22 cellular contexts compared by ENCODE assay signal in genomic region chr16:28131743-28132393, GRCh38.
"Had no signal": no experiment of that assay in that cellular context is flagged by ENCODE, and none has a peak within 500 bp of the region (broad histone marks: within the 10 kb centered on the region; RNA-seq: fewer than 3 reads in every experiment).

No MANE protein-coding gene starts in this region.

- H3K27me3 ChIP-seq: breast epithelium, gastroesophageal sphincter, heart right ventricle, left lung, right lobe of liver, tibial nerve had no signal

- H3K4me1 ChIP-seq: breast epithelium, prostate gland had no signal

- ATAC-seq: activated CD8-positive, alpha-beta memory T cell treated with anti-CD3 and anti-CD28 coated beads, Interleukin-2, amount 10 ng/mL, durations not matched to agents 7 days and 5 days; activated T-helper 17 cell treated with anti-CD3 and anti-CD28 coated beads, Interleukin-2, amount 50 U/mL, for 72 hours; gastroesophageal sphincter had no signal

- H3K9me3 ChIP-seq: breast epithelium, gastroesophageal sphincter, heart right ventricle, left lung, prostate gland, right lobe of liver, tibial nerve had no signal

- H3K27ac Mint-ChIP-seq: activated CD8-positive, alpha-beta memory T cell treated with anti-CD3 and anti-CD28 coated beads, Interleukin-2, amount 10 ng/mL, durations not matched to agents 7 days and 5 days had no signal

- H3K36me3 ChIP-seq: breast epithelium had no signal

- H3K27me3 Mint-ChIP-seq: activated CD8-positive, alpha-beta memory T cell treated with anti-CD3 and anti-CD28 coated beads, Interleukin-2, amount 10 ng/mL, durations not matched to agents 7 days and 5 days; activated T-helper 17 cell treated with anti-CD3 and anti-CD28 coated beads, Interleukin-2, amount 50 U/mL, for 72 hours had no signal

- H3K4me3 Mint-ChIP-seq: activated CD8-positive, alpha-beta memory T cell treated with anti-CD3 and anti-CD28 coated beads, Interleukin-2, amount 10 ng/mL, durations not matched to agents 7 days and 5 days; activated T-helper 17 cell treated with anti-CD3 and anti-CD28 coated beads, Interleukin-2, amount 50 U/mL, for 72 hours; neural crest cell had no signal

- DNase-seq: activated CD4-positive, alpha-beta T cell treated with anti-CD3 and anti-CD28 coated beads for 1 hour; activated CD4-positive, alpha-beta T cell treated with anti-CD3 and anti-CD28 coated beads, Interleukin-2, amount 50 U/mL, for 48 hours; activated CD8-positive, alpha-beta memory T cell treated with anti-CD3 and anti-CD28 coated beads, Interleukin-2, amount 10 ng/mL, durations not matched to agents 7 days and 5 days; activated naive CD4-positive, alpha-beta T cell treated with Interleukin-2 at 50 U/mL for 16 hours; cortex of kidney; erythroblast; heart right ventricle; left lung; midbrain; right lobe of liver; stimulated activated CD8-positive, alpha-beta memory T cell treated with anti-CD3 and anti-CD28 coated beads, Interleukin-4, amount 100 ng/mL, for 48 hours; stimulated activated naive CD4-positive, alpha-beta T cell; substantia nigra; SW 1271; T-helper 2 cell had no signal

- H3K27ac ChIP-seq: VCaP had no signal

- H3K9me3 Mint-ChIP-seq: activated T-helper 17 cell treated with anti-CD3 and anti-CD28 coated beads, Interleukin-2, amount 50 U/mL, for 72 hours; neural crest cell had no signal

- H3K4me3 ChIP-seq: breast epithelium, gastroesophageal sphincter, heart right ventricle, left lung, prostate gland, right lobe of liver, tibial nerve had no signal
